Comparison of ENCODE assay signal across 1 cellular context in genomic region chr1:25691211-25691610, GRCh38.
A peak's percentile ranks its signal among the peaks of the same experiment; 100 is the strongest.
TF ChIP-seq lines count a peak whose summit lies in the region.

No MANE protein-coding gene starts in this region.

TF ChIP-seq in HEK293, 187 proteins besides CTCF, POLR2A, EP300 and RAD21:
- TF ChIP-seq ZNF280D (tag by site-specific recombination; IDR thresholded peaks at IDR 0.05) (no peak), ZBTB20 (tag by site-specific recombination; IDR thresholded peaks at IDR 0.05) (no peak), EGR2 (tag by site-specific recombination; IDR thresholded peaks at IDR 0.05; ENCODE audit: low read depth) (no peak), ZNF580 (tag by site-specific recombination; IDR thresholded peaks at IDR 0.05) (0 out of 2 replicates have a peak, but pooled peaks have one; percentile 27)
